9 cellular contexts compared by ENCODE assay signal in genomic region chr7:106548491-106548890, GRCh38.
"Had no signal": no experiment of that assay in that cellular context is flagged by ENCODE, and none has a peak within 500 bp of the region (broad histone marks: within the 10 kb centered on the region; RNA-seq: fewer than 3 reads in every experiment).

No MANE protein-coding gene starts in this region.

- H3K27ac ChIP-seq: GM23248, HL-60 had no signal

- H3K4me3 ChIP-seq: GM23248, HAP-1, K562 had no signal

- H3K36me3 ChIP-seq: HAP-1 had no signal

- H2AFZ ChIP-seq: GM23248 had no signal

- H3K9ac ChIP-seq: GM23248 had no signal

- DNase-seq: GM23248, GOT3, H7, IMR-90, KG1 had no signal

- H3K9me3 ChIP-seq: HAP-1 had no signal

- H3K4me1 ChIP-seq: HAP-1 had no signal

- ATAC-seq: HepG2, K562 had no signal
